Comparison of ENCODE assay signal across 13 cellular contexts in genomic region chr2:112836695-112837117, GRCh38. TPM values are rescaled to one million over a fixed set of nuclear protein-coding genes. Genes with fewer than 3 reads are reported as not detected.
A peak's percentile ranks its signal among the peaks of the same experiment; 100 is the strongest.
DNase-seq lines count a peak whose midpoint lies in the region; ATAC-seq and TF ChIP-seq lines count a peak whose summit lies in the region.
"Had no signal": no experiment of that assay in that cellular context is flagged by ENCODE, and none has a peak within 500 bp of the region (broad histone marks: within the 10 kb centered on the region; RNA-seq: fewer than 3 reads in every experiment).

Gene IL1B (minus strand): TSS chr2:112836779. CDS start chr2:112836229, 550 bp downstream.

- ATAC-seq in aorta (ENCODE audit: low FRiP score) (no peak), HG03045 (IDR thresholded peaks at IDR 0.05; ENCODE audit: unreplicated experiment) (no peak), GM21423 (IDR thresholded peaks at IDR 0.05; ENCODE audit: unreplicated experiment) (no peak)
- ATAC-seq: activated CD8-positive, alpha-beta T cell treated with anti-CD3 and anti-CD28 coated beads for 36 hours had no signal

- in situ Hi-C loops in astrocyte of the spinal cord (cut with HindIII; ENCODE audit: low sequenced_read_pairs) = no loop called here

- H3K4me3 ChIP-seq in astrocyte of the spinal cord (ENCODE audit: low read depth, low read length) (no peak within 1 kb of the TSS), aorta (ENCODE audit: low read length in 2 of 2) (no peak within 1 kb of the TSS)
- H3K4me3 ChIP-seq: coronary artery, left ventricle myocardium inferior had no signal

- H3K36me3 ChIP-seq in aorta (ENCODE audit: control insufficient read depth in 1 of 2, insufficient read depth in 2 of 2, low read length in 1 of 2) = no peaks in the 10 kb centered on the region
- H3K36me3 ChIP-seq: left ventricle myocardium inferior had no signal

- intact Hi-C loops in aorta (cut with DNase I) = no loop called here

- no peak for TF ChIP-seq CTCF in astrocyte of the spinal cord (IDR thresholded peaks at IDR 0.05; ENCODE audit: low read depth, low read length)

- no peak within 1 kb of the TSS for H3K27ac ChIP-seq in aorta (ENCODE audit: low read depth in 1 of 2, low read length in 2 of 2)
- H3K27ac ChIP-seq: coronary artery, left ventricle myocardium inferior had no signal

- no peaks in the 10 kb centered on the region for H3K4me1 ChIP-seq in aorta (ENCODE audit: control insufficient read depth in 1 of 2, insufficient read depth in 2 of 2, low read length in 2 of 2)
- H3K4me1 ChIP-seq: left ventricle myocardium inferior had no signal

- no peaks in the 10 kb centered on the region for H3K9me3 ChIP-seq in aorta (ENCODE audit: control insufficient read depth, low read length)
- H3K9me3 ChIP-seq: left ventricle myocardium inferior had no signal

- peaks cover 0 to 5% of the 10 kb centered on the region in 2 donors for H3K27me3 ChIP-seq in aorta (ENCODE audit: control insufficient read depth in 1 of 2, insufficient read depth in 2 of 2, low read length in 1 of 2)

- DNase-seq in AG20443 (ENCODE audit: low spot score) (peak; percentile 73), M059J (ENCODE audit: low read depth) (peak; percentile 86), astrocyte of the spinal cord (ENCODE audit: low read depth, low spot score) (peak; percentile 39), medulla oblongata (ENCODE audit: extremely low spot score) (peak; percentile 79), aorta (no peak), OCI-M2 (lab: John Stamatoyannopoulos, UW; ENCODE audit: unreplicated experiment) (no peak)
- DNase-seq: activated CD8-positive, alpha-beta T cell treated with anti-CD3 and anti-CD28 coated beads for 36 hours; left ventricle myocardium inferior; NCI-H69; stimulated activated CD4-positive, alpha-beta T cell treated with anti-CD3 and anti-CD28 coated beads, Interleukin-4, amount 100 ng/mL, for 24 hours had no signal

- WGBS in aorta, 2 donors = 44 to 47% methylated on average over 4 of the region's 4 CpGs

RNA-seq across cellular contexts. Expression of gene IL1B, which starts in this region (rescaled TPM):
- 2.6 and 4.2 TPM in 2 replicates for total RNA-seq in M059J (2014; rRNA removed; shearing (Covaris generic))
- total RNA-seq in aorta = 1 to 10 TPM; 2.8 to 9.3 TPM
- 1 to 10 TPM; 1.2 to 1.9 TPM for polyA plus RNA-seq in aorta
- total RNA-seq: activated CD8-positive, alpha-beta T cell treated with anti-CD3 and anti-CD28 coated beads for 36 hours had no signal

Comparison
In these comparisons a context has a peak if more than half of its experiments do, and no peak if none do; other contexts are left out.
1. DNase-seq: peak in AG20443 (single experiment), M059J (single experiment), astrocyte of the spinal cord (single experiment) and medulla oblongata (single experiment); none in aorta (0 of 2) and OCI-M2 (single experiment).